In genomic region chr14:65281991-65282908, GRCh38 we compare ENCODE assay signal across 8 cellular contexts.
DNase-seq lines count a peak whose midpoint lies in the region; ATAC-seq, FAIRE-seq and TF ChIP-seq lines count a peak whose summit lies in the region.

No MANE protein-coding gene starts in this region.

- H2AFZ ChIP-seq in KMS-11 (ENCODE audit: low read depth) (peak overlapping the region; percentile 93), HepG2 (ENCODE audit: low read length) (no peak overlapping the region)

- DNase-seq in DMS153 (lab: John Stamatoyannopoulos, UW) (peak; percentile 36), HepG2 (ENCODE audit: low spot score) (no peak), tibial nerve (ENCODE audit: low spot score in 2 of 2) (no peak), NCI-H510A treated with DMSO at 0.1 percent for 48 hours (lab: John Stamatoyannopoulos, UW) (no peak)
- no peak for DNase-seq in activated CD4-positive, alpha-beta T cell treated with anti-CD3 and anti-CD28 coated beads, Interleukin-2, amount 50 U/mL, for 48 hours

- 63% methylated on average over 9 of the region's 12 CpGs for WGBS in HepG2 (ENCODE audit: low lambda C conversion rate)
- 14 to 22% methylated on average over 12 of the region's 12 CpGs for WGBS in tibial nerve, 2 donors

- H3K27me3 ChIP-seq in KMS-11 (ENCODE audit: insufficient read depth, low read depth) (no peaks in the 10 kb centered on the region), HepG2 (ENCODE audit: control insufficient read depth in 1 of 2, insufficient read depth in 2 of 2, low read length in 2 of 2) (no peaks in the 10 kb centered on the region), tibial nerve (no peaks in the 10 kb centered on the region)

- H3K9me3 Mint-ChIP-seq in brain: peaks cover 3 to 14% (median 10%) of the 10 kb centered on the region in 5 experiments

- peak overlapping the region; percentile 90 to 94 (median 91) for H3K27ac Mint-ChIP-seq in brain

- peaks cover 44% of the 10 kb centered on the region for H3K4me1 Mint-ChIP-seq in brain

- TF ChIP-seq POLR2A in HepG2 (IDR thresholded peaks at IDR 0.05; ENCODE audit: insufficient read depth in 1 of 2, low read depth in 2 of 2, low read length in 2 of 2): no peak
- TF ChIP-seq POLR2A in tibial nerve (IDR thresholded peaks at IDR 0.05): no peak

- H3K4me3 ChIP-seq in KMS-11 (IDR thresholded peaks at IDR 0.05; ENCODE audit: insufficient read depth, low read depth, low read length) (no peak overlapping the region), HepG2 (replicated peaks in 1 of 3; ENCODE audit: insufficient read depth in 1 of 3, low read depth in 2 of 3, low read length in 3 of 3) (no peak overlapping the region; a peak in 2 of 6 replicates), tibial nerve (peak overlapping the region; percentile 9 to 43 (median 28))

- no peaks in the 10 kb centered on the region for H4K20me1 ChIP-seq in KMS-11 (ENCODE audit: insufficient read depth)
- H4K20me1 ChIP-seq in HepG2 (ENCODE audit: insufficient read depth, low read length): no peaks in the 10 kb centered on the region

- H3K79me2 ChIP-seq in KMS-11 (ENCODE audit: insufficient read depth, low read depth) (no peaks in the 10 kb centered on the region), HepG2 (ENCODE audit: insufficient read depth, low read length) (no peaks in the 10 kb centered on the region)

- H3K9ac ChIP-seq in KMS-11 (peak overlapping the region; percentile 53), HepG2 (ENCODE audit: insufficient read depth, low read depth, low read length) (no peak overlapping the region)

- peaks cover 21% of the 10 kb centered on the region for H3K4me1 ChIP-seq in KMS-11 (ENCODE audit: low read depth, poor library complexity, severe bottlenecking)
- H3K4me1 ChIP-seq in HepG2 (ENCODE audit: insufficient read depth, low read length): peaks cover 24% of the 10 kb centered on the region
- peaks cover 0 to 28% (median 13%) of the 10 kb centered on the region in 4 donors for H3K4me1 ChIP-seq in tibial nerve

- no peaks in the 10 kb centered on the region for H3K9me3 ChIP-seq in HepG2 (ENCODE audit: low read length)
- H3K9me3 ChIP-seq in tibial nerve: no peaks in the 10 kb centered on the region

- no peaks in the 10 kb centered on the region for H3K36me3 ChIP-seq in KMS-11 (ENCODE audit: insufficient read depth)
- H3K36me3 ChIP-seq in HepG2 (replicated peaks in 1 of 2; ENCODE audit: control insufficient read depth in 1 of 2, insufficient read depth in 2 of 2, low read length in 2 of 2): no peaks in the 10 kb centered on the region
- no peaks in the 10 kb centered on the region for H3K36me3 ChIP-seq in tibial nerve

- H3K36me3 Mint-ChIP-seq in brain: peaks cover 6% of the 10 kb centered on the region

- in situ Hi-C loops in HepG2 (cut with HindIII; ENCODE audit: extremely low pct_ligation_motif_present, low pct_unique_long_range_greater_than_20kb): no loop called here

- intact Hi-C loops in HepG2 (cut with micrococcal nuclease; ENCODE audit: unreplicated experiment): no loop called here

- TF ChIP-seq CTCF in KMS-11 (conservative IDR thresholded peaks at IDR 0.05; ENCODE audit: low read depth, low read length): no peak
- TF ChIP-seq CTCF in brain (conservative IDR thresholded peaks at IDR 0.05): no peak
- no peak for TF ChIP-seq CTCF in HepG2 (CRISPR knock-in tag; IDR thresholded peaks at IDR 0.05)
- no peak for TF ChIP-seq CTCF in tibial nerve (IDR thresholded peaks at IDR 0.05)

- no peaks in the 10 kb centered on the region for H3K27me3 Mint-ChIP-seq in brain

- H3K4me2 ChIP-seq in KMS-11 (peak overlapping the region; percentile 82), HepG2 (ENCODE audit: low read depth, low read length) (peak overlapping the region; percentile 54)

- H3K27ac ChIP-seq in KMS-11 (peak overlapping the region; percentile 70), HepG2 (ENCODE audit: extremely low read length, insufficient read depth, low read length) (no peak overlapping the region), tibial nerve (peak overlapping the region; percentile 69 to 87 (median 74))

- CTCF ChIA-PET in HepG2 (lab: Yijun Ruan, JAX; ENCODE audit: low intra/inter-chr PET ratio, low total read pairs): no interaction called here

- FAIRE-seq in HepG2 (lab: Jason Lieb, UNC): no peak

- no peak for TF ChIP-seq RAD21 in HepG2 (CRISPR knock-in tag; IDR thresholded peaks at IDR 0.05)

- TF ChIP-seq EP300 in HepG2 (IDR thresholded peaks at IDR 0.05; ENCODE audit: low read depth in 2 of 2, low read length in 2 of 2): no peak
- no peak for TF ChIP-seq EP300 in HepG2 (CRISPR knock-in tag; IDR thresholded peaks at IDR 0.05; ENCODE audit: borderline replicate concordance)
- TF ChIP-seq EP300 in tibial nerve (IDR thresholded peaks at IDR 0.05): peak in 1 of 2 donors; percentile 41

- H3K4me3 Mint-ChIP-seq in brain: peak overlapping the region; percentile 25 to 77 (median 59)

- no TSS peak for BruUV-seq in HepG2 (replicated peaks; lab: Mats Ljungman, UMichigan)

- POLR2A ChIA-PET in HepG2 (lab: Yijun Ruan, JAX): interaction anchor here (2.8 kb wide), 1 partner anchor 44 kb away, joined by 8 read pairs; no protein-coding TSS in a partner anchor

- ATAC-seq in HepG2 (peak; percentile 39; the same call in 2 of the 3 replicates), HG03442 (IDR thresholded peaks at IDR 0.05; ENCODE audit: unreplicated experiment) (no peak)

TF ChIP-seq in HepG2, 621 proteins besides CTCF, POLR2A, EP300 and RAD21:
- no peak for TF ChIP-seq SP1 (IDR thresholded peaks at IDR 0.05)
- TF ChIP-seq SP1 (CRISPR knock-in tag; IDR thresholded peaks at IDR 0.05): no peak
- peak; percentile 18 for TF ChIP-seq HNRNPK (IDR thresholded peaks at IDR 0.05; ENCODE audit: low read depth, low read length, poor library complexity, severe bottlenecking)

Comparison
In these comparisons a context has a peak if more than half of its experiments do, and no peak if none do; other contexts are left out.
1. H3K4me3 ChIP-seq: peak in tibial nerve (4 of 4); none in KMS-11 (single experiment) and HepG2 (0 of 3).